In genomic region chr2:3633089-3633981, GRCh38 we compare ENCODE assay signal across 11 cellular contexts. TPM values are rescaled to one million over a fixed set of nuclear protein-coding genes. Genes with fewer than 3 reads are reported as not detected.
DNase-seq lines count a peak whose midpoint lies in the region; ATAC-seq and TF ChIP-seq lines count a peak whose summit lies in the region.
"Had no signal": no experiment of that assay in that cellular context is flagged by ENCODE, and none has a peak within 500 bp of the region (broad histone marks: within the 10 kb centered on the region; RNA-seq: fewer than 3 reads in every experiment).

No MANE protein-coding gene starts in this region.

- H3K4me3 Mint-ChIP-seq in MCF 10A (ENCODE audit: unreplicated experiment), result no peak overlapping the region
- no peak overlapping the region for H3K4me3 Mint-ChIP-seq in natural killer cell treated with Interleukin-12 subunit alpha and Interleukin-12 subunit beta and Interleukin-15 and Interleukin-18, amount 100 ng/mL, for 72 hours

- peak; percentile 12 for DNase-seq in ELR (ENCODE audit: low read depth)
- peak; percentile 58 for DNase-seq in NCI-H2029 (lab: John Stamatoyannopoulos, UW)
- peak; percentile 92 for DNase-seq in MCF 10A (ENCODE audit: unreplicated experiment)
- peak; percentile 16 for DNase-seq in natural killer cell treated with Interleukin-12 subunit alpha and Interleukin-12 subunit beta and Interleukin-15 and Interleukin-18, amount 100 ng/mL, for 72 hours (ENCODE audit: low spot score)
- DNase-seq in G401 (ENCODE audit: low spot score), result no peak
- no peak for DNase-seq in NCI-H2227 (lab: John Stamatoyannopoulos, UW; ENCODE audit: unreplicated experiment)
- DNase-seq: stimulated activated CD4-positive, alpha-beta T cell treated with anti-CD3 and anti-CD28 coated beads, Interleukin-15, amount 100 ng/mL, for 24 hours had no signal

- no peak for ATAC-seq in natural killer cell treated with Interleukin-12 subunit alpha and Interleukin-12 subunit beta and Interleukin-15 and Interleukin-18, amount 100 ng/mL, for 72 hours
- no peak for ATAC-seq in HG03135 (IDR thresholded peaks at IDR 0.05; ENCODE audit: unreplicated experiment)
- no peak for ATAC-seq in GM21529 (IDR thresholded peaks at IDR 0.05; ENCODE audit: unreplicated experiment)
- ATAC-seq: gastroesophageal sphincter had no signal

- no peaks in the 10 kb centered on the region for H3K27me3 Mint-ChIP-seq in MCF 10A (ENCODE audit: insufficient read depth, unreplicated experiment)
- H3K27me3 Mint-ChIP-seq in natural killer cell treated with Interleukin-12 subunit alpha and Interleukin-12 subunit beta and Interleukin-15 and Interleukin-18, amount 100 ng/mL, for 72 hours, result no peaks in the 10 kb centered on the region

- BruUV-seq in MCF 10A (replicated peaks; lab: Mats Ljungman, UMichigan), result no TSS peak

- H3K9me3 Mint-ChIP-seq in MCF 10A (ENCODE audit: unreplicated experiment), result no peaks in the 10 kb centered on the region
- no peaks in the 10 kb centered on the region for H3K9me3 Mint-ChIP-seq in natural killer cell treated with Interleukin-12 subunit alpha and Interleukin-12 subunit beta and Interleukin-15 and Interleukin-18, amount 100 ng/mL, for 72 hours

- peaks cover 14% of the 10 kb centered on the region for H3K4me1 Mint-ChIP-seq in MCF 10A (ENCODE audit: insufficient read depth, unreplicated experiment)
- H3K4me1 Mint-ChIP-seq in natural killer cell treated with Interleukin-12 subunit alpha and Interleukin-12 subunit beta and Interleukin-15 and Interleukin-18, amount 100 ng/mL, for 72 hours (ENCODE audit: low read depth in 2 of 2), result no peaks in the 10 kb centered on the region

- TF ChIP-seq CTCF in MCF 10A (IDR thresholded peaks at IDR 0.05; ENCODE audit: unreplicated experiment), result no peak

- no peaks in the 10 kb centered on the region for H3K36me3 Mint-ChIP-seq in MCF 10A (ENCODE audit: insufficient read depth, unreplicated experiment)
- no peaks in the 10 kb centered on the region for H3K36me3 Mint-ChIP-seq in natural killer cell treated with Interleukin-12 subunit alpha and Interleukin-12 subunit beta and Interleukin-15 and Interleukin-18, amount 100 ng/mL, for 72 hours

- POLR2A ChIA-PET in MCF 10A (lab: Yijun Ruan, JAX), result interaction anchor here (0.8 to 3.1 kb wide), 8 partner anchors 11 to 75 kb away, joined by 3 to 25 read pairs (median 6); partner anchors contain the start of gene RNASEH1

- intact Hi-C loops in MCF 10A (cut with micrococcal nuclease), result no loop called here

- CTCF ChIA-PET in MCF 10A (lab: Yijun Ruan, JAX), result interaction anchor here (0.6 to 1.8 kb wide), 7 partner anchors 10 to 76 kb away, joined by 3 to 9 read pairs (median 3); no protein-coding TSS in a partner anchor

- peak overlapping the region; percentile 39 for H3K27ac Mint-ChIP-seq in MCF 10A (ENCODE audit: low read depth, unreplicated experiment)
- no peak overlapping the region for H3K27ac Mint-ChIP-seq in natural killer cell treated with Interleukin-12 subunit alpha and Interleukin-12 subunit beta and Interleukin-15 and Interleukin-18, amount 100 ng/mL, for 72 hours

- in situ Hi-C loops in G401 (cut with HindIII; ENCODE audit: low sequenced_read_pairs), result no loop called here

RNA-seq across cellular contexts. Expression of gene ALLC, which starts 24.7 kb away (rescaled TPM):
- total RNA-seq in MCF 10A (2022), result not detected in 2 replicates
- not detected for total RNA-seq in natural killer cell treated with Interleukin-12 subunit alpha and Interleukin-12 subunit beta and Interleukin-15 and Interleukin-18, amount 100 ng/mL, for 72 hours
- not detected in 2 replicates for total RNA-seq in G401 (2014; rRNA removed; shearing (Covaris generic))
- total RNA-seq: activated CD8-positive, alpha-beta memory T cell treated with anti-CD3 and anti-CD28 coated beads for 36 hours; gastroesophageal sphincter had no signal

RNA-seq across cellular contexts. Expression of gene COLEC11, which starts 38.4 kb away (rescaled TPM):
- not detected in 2 replicates for total RNA-seq in MCF 10A (2022)
- total RNA-seq in natural killer cell treated with Interleukin-12 subunit alpha and Interleukin-12 subunit beta and Interleukin-15 and Interleukin-18, amount 100 ng/mL, for 72 hours, result under 1 TPM in 1 of 2 donors, not detected in 1; 0.48 TPM
- total RNA-seq in G401 (2014; rRNA removed; shearing (Covaris generic)), result 2.1 TPM in 1 of 2 replicates, not detected in the other

RNA-seq across cellular contexts. Expression of gene RPS7, which starts 58.3 kb away (rescaled TPM):
- 1,765 and 1,834 TPM in 2 replicates for total RNA-seq in MCF 10A (2022)
- 1,000 to 10,000 TPM in 1 of 2 donors, 100 to 1,000 TPM in 1; 834 to 1,122 TPM for total RNA-seq in natural killer cell treated with Interleukin-12 subunit alpha and Interleukin-12 subunit beta and Interleukin-15 and Interleukin-18, amount 100 ng/mL, for 72 hours
- 3,161 and 4,026 TPM in 2 replicates for total RNA-seq in G401 (2014; rRNA removed; shearing (Covaris generic))

Comparison
In these comparisons a context has a peak if more than half of its experiments do, and no peak if none do; other contexts are left out.
1. DNase-seq: peak in ELR (single experiment), NCI-H2029 (single experiment), MCF 10A (single experiment) and natural killer cell treated with Interleukin-12 subunit alpha and Interleukin-12 subunit beta and Interleukin-15 and Interleukin-18, amount 100 ng/mL, for 72 hours (single experiment); none in G401 (single experiment) and NCI-H2227 (single experiment).